ENCODE assay signal across 4 cellular contexts in genomic region chr2:89273443-89273842, GRCh38.
DNase-seq lines count a peak whose midpoint lies in the region; ATAC-seq and FAIRE-seq lines count a peak whose summit lies in the region.
"Not testable (repeated sequence)": the region's sequence is repeated elsewhere in the genome, so short reads cannot be mapped to it uniquely, and the experiment has no call there.

No MANE protein-coding gene starts in this region.

- intact Hi-C loops in activated CD4-positive, alpha-beta T cell treated with anti-CD3 and anti-CD28 coated beads, Interleukin-2, amount 10 ng/mL, durations not matched to agents 24 days and 14 days (cut with micrococcal nuclease) = not testable (repeated sequence)

- H3K9me3 Mint-ChIP-seq in activated CD4-positive, alpha-beta T cell treated with anti-CD3 and anti-CD28 coated beads, Interleukin-2, amount 10 ng/mL, durations not matched to agents 24 days and 14 days; activated T-helper 17 cell treated with anti-CD3 and anti-CD28 coated beads, Interleukin-2, amount 50 U/mL, for 72 hours: not testable (repeated sequence)

- FAIRE-seq in HTR-8/SVneo (lab: Jason Lieb, UNC) = peak; percentile 16

- H3K36me3 Mint-ChIP-seq in activated CD4-positive, alpha-beta T cell treated with anti-CD3 and anti-CD28 coated beads, Interleukin-2, amount 10 ng/mL, durations not matched to agents 24 days and 14 days (ENCODE audit: low read depth); activated T-helper 17 cell treated with anti-CD3 and anti-CD28 coated beads, Interleukin-2, amount 50 U/mL, for 72 hours (ENCODE audit: low read depth): not testable (repeated sequence)

- peak; percentile 49 to 51 for ATAC-seq in activated CD4-positive, CD25-positive, alpha-beta regulatory T cell treated with anti-CD3 and anti-CD28 coated beads, Interleukin-2, amount 50 U/mL, for 24 hours
- peak; percentile 23 for ATAC-seq in activated T-helper 17 cell treated with anti-CD3 and anti-CD28 coated beads, Interleukin-2, amount 50 U/mL, for 72 hours (replicated peaks)

- H3K4me1 Mint-ChIP-seq in activated CD4-positive, alpha-beta T cell treated with anti-CD3 and anti-CD28 coated beads, Interleukin-2, amount 10 ng/mL, durations not matched to agents 24 days and 14 days; activated T-helper 17 cell treated with anti-CD3 and anti-CD28 coated beads, Interleukin-2, amount 50 U/mL, for 72 hours: not testable (repeated sequence)

- H3K27me3 Mint-ChIP-seq in activated CD4-positive, alpha-beta T cell treated with anti-CD3 and anti-CD28 coated beads, Interleukin-2, amount 10 ng/mL, durations not matched to agents 24 days and 14 days; activated T-helper 17 cell treated with anti-CD3 and anti-CD28 coated beads, Interleukin-2, amount 50 U/mL, for 72 hours: not testable (repeated sequence)

- not testable (repeated sequence) for H3K4me3 Mint-ChIP-seq in activated CD4-positive, alpha-beta T cell treated with anti-CD3 and anti-CD28 coated beads, Interleukin-2, amount 10 ng/mL, durations not matched to agents 24 days and 14 days; activated T-helper 17 cell treated with anti-CD3 and anti-CD28 coated beads, Interleukin-2, amount 50 U/mL, for 72 hours

- DNase-seq in HTR-8/SVneo (ENCODE audit: insufficient read length, low spot score) = not testable (repeated sequence)
- peak; percentile 8 for DNase-seq in activated CD4-positive, alpha-beta T cell treated with anti-CD3 and anti-CD28 coated beads, Interleukin-2, amount 10 ng/mL, durations not matched to agents 24 days and 14 days

- H3K27ac Mint-ChIP-seq in activated CD4-positive, alpha-beta T cell treated with anti-CD3 and anti-CD28 coated beads, Interleukin-2, amount 10 ng/mL, durations not matched to agents 24 days and 14 days; activated T-helper 17 cell treated with anti-CD3 and anti-CD28 coated beads, Interleukin-2, amount 50 U/mL, for 72 hours: not testable (repeated sequence)
